Comparison of ENCODE assay signal across 32 cellular contexts in genomic region chr2:70574618-70575017, GRCh38. TPM values are rescaled to one million over a fixed set of nuclear protein-coding genes. Genes with fewer than 3 reads are reported as not detected.
"Had no signal": no experiment of that assay in that cellular context is flagged by ENCODE, and none has a peak within 500 bp of the region (broad histone marks: within the 10 kb centered on the region; RNA-seq: fewer than 3 reads in every experiment).

No MANE protein-coding gene starts in this region.

- H3K4me1 ChIP-seq: breast epithelium, stomach, tibial nerve had no signal

- H3K36me3 ChIP-seq: breast epithelium, neutrophil, stomach, suprapubic skin, tibial nerve, WERI-Rb-1 had no signal

- H3K4me3 Mint-ChIP-seq: activated CD4-positive, alpha-beta memory T cell treated with anti-CD3 and anti-CD28 coated beads for 36 hours; activated CD4-positive, alpha-beta T cell treated with anti-CD3 and anti-CD28 coated beads, Interleukin-2, amount 10 ng/mL, durations not matched to agents 24 days and 14 days; activated naive CD4-positive, alpha-beta T cell treated with anti-CD3 and anti-CD28 coated beads for 36 hours; activated naive CD8-positive, alpha-beta T cell treated with anti-CD3 and anti-CD28 coated beads, Interleukin-2, amount 10 ng/mL, durations not matched to agents 7 days and 5 days; activated T-helper 1 cell treated with anti-CD3 and anti-CD28 coated beads, Interleukin-12 subunit alpha, Interleukin-12 subunit beta, Interleukin-2, Interleukin-4 antibody, amounts not matched to agents 30 ng/mL and 10 ng/mL and 1 ng/mL, durations not matched to agents 14 hours and 24 hours and 36 hours; central memory CD8-positive, alpha-beta T cell; dendritic cell treated with granulocyte-macrophage colony-stimulating factor and Interleukin-4, amounts not matched to agents 40 ng/mL and 50 ng/mL, for 4 days; endodermal cell; naive B cell; nephron progenitor cell; stimulated activated naive B cell treated with anti-CD40 and anti-IgM and Interleukin-4, amounts not matched to agents 10 μg/mL and 1 μg/mL and 100 μg/mL, for 72 hours; T-helper 1 cell treated with Interleukin-12 subunit alpha and Interleukin-12 subunit beta and Interleukin-4 antibody, amounts not matched to agents 30 μg/mL and 1 μg/mL, for 36 hours had no signal

- DNase-seq: activated CD4-positive, alpha-beta memory T cell treated with anti-CD3 and anti-CD28 coated beads for 36 hours; activated CD4-positive, alpha-beta T cell treated with anti-CD3 and anti-CD28 coated beads, Interleukin-2, amount 10 ng/mL, durations not matched to agents 24 days and 14 days; activated CD8-positive, alpha-beta memory T cell treated with anti-CD3 and anti-CD28 coated beads, Interleukin-2, amount 50 U/mL, for 4 hours; activated effector memory CD4-positive, alpha-beta T cell treated with anti-CD3 and anti-CD28 coated beads, Interleukin-2, amount 50 U/mL, for 16 hours; activated naive CD4-positive, alpha-beta T cell treated with anti-CD3 and anti-CD28 coated beads for 36 hours; activated naive CD8-positive, alpha-beta T cell treated with anti-CD3 and anti-CD28 coated beads, Interleukin-2, amount 10 ng/mL, durations not matched to agents 7 days and 5 days; activated T-cell treated with anti-CD3 and anti-CD28 coated beads, Interleukin-2, amount 50 U/mL, for 1 hour; amniotic stem cell; endodermal cell; foreskin keratinocyte; kidney glomerular epithelial cell; mammary epithelial cell; naive B cell; nephron progenitor cell; small intestine; stimulated activated CD4-positive, alpha-beta T cell treated with anti-CD3 and anti-CD28 coated beads, Interleukin-1b, Interleukin-23, amount 100 ng/mL, for 48 hours; stimulated activated CD4-positive, alpha-beta T cell treated with anti-CD3 and anti-CD28 coated beads, Interleukin-4, amount 100 ng/mL, for 4 hours; stimulated activated CD8-positive, alpha-beta memory T cell treated with anti-CD3 and anti-CD28 coated beads, Interleukin-4, amount 100 ng/mL, for 48 hours; stimulated activated naive B cell treated with anti-CD40 and anti-IgM and Interleukin-4, amounts not matched to agents 10 μg/mL and 1 μg/mL and 100 μg/mL, for 72 hours; stomach; T-helper 9 cell; WERI-Rb-1 had no signal

- H3K36me3 Mint-ChIP-seq: activated CD4-positive, alpha-beta memory T cell treated with anti-CD3 and anti-CD28 coated beads for 36 hours; activated naive CD8-positive, alpha-beta T cell treated with anti-CD3 and anti-CD28 coated beads, Interleukin-2, amount 10 ng/mL, durations not matched to agents 7 days and 5 days; naive B cell; stimulated activated naive B cell treated with anti-CD40 and anti-IgM and Interleukin-4, amounts not matched to agents 10 μg/mL and 1 μg/mL and 100 μg/mL, for 72 hours had no signal

- H3K9me3 Mint-ChIP-seq: activated CD4-positive, alpha-beta T cell treated with anti-CD3 and anti-CD28 coated beads, Interleukin-2, amount 10 ng/mL, durations not matched to agents 24 days and 14 days; activated naive CD4-positive, alpha-beta T cell treated with anti-CD3 and anti-CD28 coated beads for 36 hours; activated naive CD8-positive, alpha-beta T cell treated with anti-CD3 and anti-CD28 coated beads, Interleukin-2, amount 10 ng/mL, durations not matched to agents 7 days and 5 days; activated T-helper 1 cell treated with anti-CD3 and anti-CD28 coated beads, Interleukin-12 subunit alpha, Interleukin-12 subunit beta, Interleukin-2, Interleukin-4 antibody, amounts not matched to agents 30 ng/mL and 10 ng/mL and 1 ng/mL, durations not matched to agents 14 hours and 24 hours and 36 hours; central memory CD8-positive, alpha-beta T cell; dendritic cell treated with granulocyte-macrophage colony-stimulating factor and Interleukin-4, amounts not matched to agents 40 ng/mL and 50 ng/mL, for 4 days; endodermal cell; T-helper 1 cell treated with Interleukin-12 subunit alpha and Interleukin-12 subunit beta and Interleukin-4 antibody, amounts not matched to agents 30 μg/mL and 1 μg/mL, for 36 hours had no signal

- ATAC-seq: esophagus mucosa, foreskin keratinocyte, sciatic nerve had no signal

- H3K4me3 ChIP-seq: breast epithelium, stomach, suprapubic skin, tibial nerve had no signal

- H3K9me3 ChIP-seq: breast epithelium, neutrophil, stomach, suprapubic skin, tibial nerve had no signal

- H3K27ac ChIP-seq: breast epithelium, foreskin keratinocyte, neutrophil, stomach, suprapubic skin, tibial nerve, WERI-Rb-1 had no signal

- H3K27ac Mint-ChIP-seq: activated CD4-positive, alpha-beta memory T cell treated with anti-CD3 and anti-CD28 coated beads for 36 hours; activated CD4-positive, alpha-beta T cell treated with anti-CD3 and anti-CD28 coated beads, Interleukin-2, amount 10 ng/mL, durations not matched to agents 24 days and 14 days; activated naive CD4-positive, alpha-beta T cell treated with anti-CD3 and anti-CD28 coated beads for 36 hours; activated naive CD8-positive, alpha-beta T cell treated with anti-CD3 and anti-CD28 coated beads, Interleukin-2, amount 10 ng/mL, durations not matched to agents 7 days and 5 days; activated T-helper 1 cell treated with anti-CD3 and anti-CD28 coated beads, Interleukin-12 subunit alpha, Interleukin-12 subunit beta, Interleukin-2, Interleukin-4 antibody, amounts not matched to agents 30 ng/mL and 10 ng/mL and 1 ng/mL, durations not matched to agents 14 hours and 24 hours and 36 hours; endodermal cell; naive B cell; nephron progenitor cell; stimulated activated naive B cell treated with anti-CD40 and anti-IgM and Interleukin-4, amounts not matched to agents 10 μg/mL and 1 μg/mL and 100 μg/mL, for 72 hours; T-helper 1 cell treated with Interleukin-12 subunit alpha and Interleukin-12 subunit beta and Interleukin-4 antibody, amounts not matched to agents 30 μg/mL and 1 μg/mL, for 36 hours had no signal

- H3K27me3 ChIP-seq: breast epithelium, foreskin keratinocyte, suprapubic skin, tibial nerve had no signal

- H3K4me1 Mint-ChIP-seq: naive B cell; stimulated activated naive B cell treated with anti-CD40 and anti-IgM and Interleukin-4, amounts not matched to agents 10 μg/mL and 1 μg/mL and 100 μg/mL, for 72 hours had no signal

RNA-seq across cellular contexts. Expression of gene TGFA, which starts 21.0 kb away (rescaled TPM):
- total RNA-seq: activated CD4-positive, alpha-beta T cell treated with anti-CD3 and anti-CD28 coated beads, Interleukin-2, amount 10 ng/mL, durations not matched to agents 24 days and 14 days; activated T-helper 1 cell treated with anti-CD3 and anti-CD28 coated beads, Interleukin-12 subunit alpha, Interleukin-12 subunit beta, Interleukin-2, Interleukin-4 antibody, amounts not matched to agents 30 ng/mL and 10 ng/mL and 1 ng/mL, durations not matched to agents 14 hours and 24 hours and 36 hours had no signal
